Comparison of ENCODE assay signal across 8 cellular contexts in genomic region chr7:94050046-94050445, GRCh38. TPM values are rescaled to one million over a fixed set of nuclear protein-coding genes. Genes with fewer than 3 reads are reported as not detected.
DNase-seq lines count a peak whose midpoint lies in the region; ATAC-seq and TF ChIP-seq lines count a peak whose summit lies in the region.

No MANE protein-coding gene starts in this region.

- peaks cover 0 to 3% (median 0%) of the 10 kb centered on the region in 4 donors for H3K4me1 ChIP-seq in right lobe of liver

- TF ChIP-seq CTCF in NB4 (IDR thresholded peaks at IDR 0.05; ENCODE audit: low read depth, low read length) (no peak), right lobe of liver (IDR thresholded peaks at IDR 0.05) (no peak)

- no peak overlapping the region for H3K27ac ChIP-seq in right lobe of liver

- peaks cover 0 to 2% (median 0%) of the 10 kb centered on the region in 6 donors for H3K9me3 Mint-ChIP-seq in immature natural killer cell

- H3K4me3 ChIP-seq in NB4 (ENCODE audit: low read depth, low read length) (no peak overlapping the region), right lobe of liver (no peak overlapping the region)

- peaks cover 3 to 18% (median 5%) of the 10 kb centered on the region in 3 donors for H3K27me3 Mint-ChIP-seq in immature natural killer cell (ENCODE audit: low read depth in 3 of 3)

- peaks cover 0 to 3% (median 0%) of the 10 kb centered on the region in 3 donors for H3K36me3 Mint-ChIP-seq in immature natural killer cell

- H3K27me3 ChIP-seq in right lobe of liver, result no peaks in the 10 kb centered on the region

- peak; percentile 84 for DNase-seq in NB4 (ENCODE audit: low read depth)
- DNase-seq in pons (ENCODE audit: low spot score), result peak; percentile 32
- DNase-seq in right lobe of liver, result no peak
- DNase-seq in immature natural killer cell, result no peak
- no peak for DNase-seq in activated CD4-positive, alpha-beta T cell treated with anti-CD3 and anti-CD28 coated beads for 48 hours
- no peak for DNase-seq in NCI-H1105 (lab: John Stamatoyannopoulos, UW)

- intact Hi-C loops in right lobe of liver (cut with DNase I), result no loop called here

- H3K27ac Mint-ChIP-seq in immature natural killer cell, result no peak overlapping the region

- ATAC-seq in GM19043 (IDR thresholded peaks at IDR 0.05; ENCODE audit: low read depth, unreplicated experiment) (peak; percentile 80), HG02885 (IDR thresholded peaks at IDR 0.05; ENCODE audit: poor library complexity, unreplicated experiment) (peak; percentile 73), right lobe of liver (no peak)

- 23% methylated on average over 4 of the region's 4 CpGs for WGBS in right lobe of liver (ENCODE audit: insufficient coverage, low coverage, low lambda C conversion rate, missing lambda C conversion rate)

- TF ChIP-seq POLR2A in NB4 (IDR thresholded peaks at IDR 0.05; ENCODE audit: extremely low read depth, insufficient read length) (no peak), right lobe of liver (IDR thresholded peaks at IDR 0.05) (no peak)

- peaks cover 0 to 2% of the 10 kb centered on the region in 2 donors for H3K4me1 Mint-ChIP-seq in immature natural killer cell

- H3K9me3 ChIP-seq in right lobe of liver, result no peaks in the 10 kb centered on the region

- H3K4me3 Mint-ChIP-seq in immature natural killer cell, result no peak overlapping the region

- H3K36me3 ChIP-seq in right lobe of liver, result no peaks in the 10 kb centered on the region

RNA-seq across cellular contexts. Expression of gene BET1, which starts 45.9 kb away (rescaled TPM):
- 10 to 100 TPM; 12.4 to 19.7 (median 16.5) TPM for total RNA-seq in right lobe of liver
- 10 to 100 TPM; 11.2 to 16.8 (median 12.2) TPM for polyA plus RNA-seq in immature natural killer cell

Comparison
In these comparisons a context has a peak if more than half of its experiments do, and no peak if none do; other contexts are left out.
1. ATAC-seq: peak in GM19043 (single experiment) and HG02885 (single experiment); none in right lobe of liver (0 of 4).
2. DNase-seq: peak in NB4 (single experiment) and pons (single experiment); none in right lobe of liver (0 of 3), immature natural killer cell (0 of 3), activated CD4-positive, alpha-beta T cell treated with anti-CD3 and anti-CD28 coated beads for 48 hours (single experiment) and NCI-H1105 (single experiment).